Comparison of ENCODE assay signal across 32 cellular contexts in the genomic region with DNA sequence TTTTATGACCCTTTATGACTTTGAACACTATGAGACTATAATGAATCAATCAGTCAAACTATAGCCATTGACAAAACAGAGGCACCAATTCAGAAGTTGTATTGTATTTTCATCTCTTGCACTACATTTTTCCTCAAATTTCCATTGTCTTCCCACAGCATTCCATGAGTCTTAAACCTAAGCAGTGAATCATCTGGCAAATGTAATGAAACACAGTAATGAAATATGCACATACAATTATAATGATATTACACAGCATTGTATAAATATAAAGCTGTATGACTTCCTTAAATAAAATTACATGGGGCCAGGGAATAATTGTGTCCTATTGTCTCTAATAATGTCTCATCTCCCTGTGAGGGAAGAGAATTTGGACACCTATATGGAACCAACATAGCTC. TPM values are rescaled to one million over a fixed set of nuclear protein-coding genes. Genes with fewer than 3 reads are reported as not detected.
A peak's percentile ranks its signal among the peaks of the same experiment; 100 is the strongest.
DNase-seq lines count a peak whose midpoint lies in the region; ATAC-seq and TF ChIP-seq lines count a peak whose summit lies in the region.
"Had no signal": no experiment of that assay in that cellular context is flagged by ENCODE, and none has a peak within 500 bp of the region (broad histone marks: within the 10 kb centered on the region; RNA-seq: fewer than 3 reads in every experiment).

No MANE protein-coding gene starts in this region.

- H3K9me3 Mint-ChIP-seq in activated CD8-positive, alpha-beta T cell treated with anti-CD3 and anti-CD28 coated beads for 36 hours = no peaks in the 10 kb centered on the region
- H3K9me3 Mint-ChIP-seq: CD4-positive, alpha-beta memory T cell had no signal

- POLR2A ChIA-PET in activated CD8-positive, alpha-beta T cell treated with anti-CD3 and anti-CD28 coated beads for 36 hours (lab: Charles Lee) = no interaction called here

- no peaks in the 10 kb centered on the region for H3K9me3 ChIP-seq in fibroblast of lung (ENCODE audit: control insufficient read depth, insufficient read depth, low read depth, low read length)
- no peaks in the 10 kb centered on the region for H3K9me3 ChIP-seq in left lung
- H3K9me3 ChIP-seq in upper lobe of left lung = no peaks in the 10 kb centered on the region
- H3K9me3 ChIP-seq: A549, MG63 had no signal

- no peaks in the 10 kb centered on the region for H3K27me3 Mint-ChIP-seq in activated CD8-positive, alpha-beta T cell treated with anti-CD3 and anti-CD28 coated beads for 36 hours
- H3K27me3 Mint-ChIP-seq: CD4-positive, alpha-beta memory T cell had no signal

- H3K27ac Mint-ChIP-seq in activated CD8-positive, alpha-beta T cell treated with anti-CD3 and anti-CD28 coated beads for 36 hours = no peak overlapping the region
- H3K27ac Mint-ChIP-seq: CD4-positive, alpha-beta memory T cell had no signal

- no peak overlapping the region for H3K4me2 ChIP-seq in fibroblast of lung (ENCODE audit: extremely low read depth, insufficient read depth, low read length)
- H3K4me2 ChIP-seq: A549 had no signal

- ATAC-seq in activated CD8-positive, alpha-beta T cell treated with anti-CD3 and anti-CD28 coated beads for 36 hours = no peak
- no peak for ATAC-seq in left lung
- ATAC-seq in upper lobe of left lung (ENCODE audit: low FRiP score in 2 of 2) = no peak
- ATAC-seq: A549, HepG2, K562 had no signal

- intact Hi-C loops in activated CD8-positive, alpha-beta T cell treated with anti-CD3 and anti-CD28 coated beads for 36 hours (cut with micrococcal nuclease) = no loop called here
- intact Hi-C loops in left lung (cut with DNase I) = no loop called here

- H3K4me1 ChIP-seq in fibroblast of lung (ENCODE audit: control insufficient read depth, extremely low read depth, insufficient read depth, low read length) (no peaks in the 10 kb centered on the region), left lung (no peaks in the 10 kb centered on the region), upper lobe of left lung (no peaks in the 10 kb centered on the region)
- H3K4me1 ChIP-seq: A549 had no signal

- H3K4me3 ChIP-seq in fibroblast of lung (replicated peaks in 1 of 4; ENCODE audit: control extremely low read depth in 1 of 4, insufficient read depth in 1 of 4, low read depth in 3 of 4, low read length in 4 of 4) (no peak overlapping the region), left lung (no peak overlapping the region), upper lobe of left lung (no peak overlapping the region)
- H3K4me3 ChIP-seq: A549, GM12878, K562, MG63, SK-N-MC had no signal

- no peaks in the 10 kb centered on the region for H4K20me1 ChIP-seq in fibroblast of lung (ENCODE audit: control insufficient read depth, extremely low read depth, insufficient read depth, low read length)

- H2AFZ ChIP-seq in fibroblast of lung (ENCODE audit: low read length) = no peak overlapping the region

- DNase-seq in HS-5 (ENCODE audit: low read depth) (peak; percentile 69), amniotic epithelial cell (ENCODE audit: low read depth) (peak; percentile 4), fibroblast of lung (ENCODE audit: low read depth in 2 of 2) (peak; percentile 16 to 47), iris pigment epithelial cell (ENCODE audit: low read depth) (peak; percentile 21), left lung (no peak), upper lobe of left lung (no peak), HUDEP-2 (lab: John Stamatoyannopoulos, UW; ENCODE audit: unreplicated experiment in 76 of 76) (no peak)
- DNase-seq in activated CD8-positive, alpha-beta T cell treated with anti-CD3 and anti-CD28 coated beads for 36 hours = no peak
- DNase-seq: AML-193; C1 segment of cervical spinal cord; CD4-positive, alpha-beta memory T cell; COR-L47; GDM1; MG63; NCI-H1105 treated with DMSO at 0.1 percent for 48 hours; NCI-H146; NCI-H1930; NCI-H2107; NCI-H446 treated with DMSO at 0.1 percent for 48 hours; NCI-H526; NCI-H82; NK-92 treated with Interleukin-12 subunit alpha and Interleukin-12 subunit beta, amount 100 ng/mL, for 24 hours; RPMI8226; SHP77; SW 1271 had no signal

- TF ChIP-seq POLR2A in upper lobe of left lung (IDR thresholded peaks at IDR 0.05) = no peak

- H3K27me3 ChIP-seq in fibroblast of lung (ENCODE audit: control insufficient read depth, insufficient read depth, low read length) (no peaks in the 10 kb centered on the region), left lung (no peaks in the 10 kb centered on the region), upper lobe of left lung (no peaks in the 10 kb centered on the region)
- H3K27me3 ChIP-seq: MG63 had no signal

- H3K9ac ChIP-seq in fibroblast of lung (ENCODE audit: insufficient read depth, low read length) = no peak overlapping the region

- no peaks in the 10 kb centered on the region for H3K36me3 Mint-ChIP-seq in activated CD8-positive, alpha-beta T cell treated with anti-CD3 and anti-CD28 coated beads for 36 hours (ENCODE audit: low read depth)

- no peak for TF ChIP-seq EP300 in upper lobe of left lung (IDR thresholded peaks at IDR 0.05)

- no peaks in the 10 kb centered on the region for H3K4me1 Mint-ChIP-seq in activated CD8-positive, alpha-beta T cell treated with anti-CD3 and anti-CD28 coated beads for 36 hours (ENCODE audit: low read depth)
- H3K4me1 Mint-ChIP-seq: CD4-positive, alpha-beta memory T cell had no signal

- CTCF ChIA-PET in activated CD8-positive, alpha-beta T cell treated with anti-CD3 and anti-CD28 coated beads for 36 hours (lab: Charles Lee) = no interaction called here

- H3K79me2 ChIP-seq in fibroblast of lung (ENCODE audit: control insufficient read depth, insufficient read depth, low read length) = no peaks in the 10 kb centered on the region

- H3K36me3 ChIP-seq in fibroblast of lung (ENCODE audit: control insufficient read depth, insufficient read depth, low read length) (no peaks in the 10 kb centered on the region), left lung (no peaks in the 10 kb centered on the region), upper lobe of left lung (no peaks in the 10 kb centered on the region)
- H3K36me3 ChIP-seq: MG63 had no signal

- no peak overlapping the region for H3K4me3 Mint-ChIP-seq in activated CD8-positive, alpha-beta T cell treated with anti-CD3 and anti-CD28 coated beads for 36 hours
- H3K4me3 Mint-ChIP-seq: CD4-positive, alpha-beta memory T cell had no signal

- no peak for TF ChIP-seq CTCF in fibroblast of lung (conservative IDR thresholded peaks at IDR 0.05 in 1 of 2, IDR thresholded peaks at IDR 0.05 in 1 of 2; ENCODE audit: low read depth in 1 of 2, low read length in 2 of 2)
- TF ChIP-seq CTCF in activated CD8-positive, alpha-beta T cell treated with anti-CD3 and anti-CD28 coated beads for 36 hours (IDR thresholded peaks at IDR 0.05) = no peak
- no peak for TF ChIP-seq CTCF in left lung (IDR thresholded peaks at IDR 0.05)
- TF ChIP-seq CTCF in upper lobe of left lung (IDR thresholded peaks at IDR 0.05) = no peak

- H3K27ac ChIP-seq in fibroblast of lung (ENCODE audit: insufficient read depth, low read length) (no peak overlapping the region), left lung (no peak overlapping the region), upper lobe of left lung (no peak overlapping the region)
- H3K27ac ChIP-seq: A549, HL-60, SK-N-MC had no signal

RNA-seq across cellular contexts. Expression of a gene that starts 45.0 kb away (rescaled TPM):
- total RNA-seq in fibroblast of lung (under 0.01 and 0.17 TPM in 2 replicates), left lung (1 to 10 TPM; 2.6 to 4.3 TPM), upper lobe of left lung (1 to 10 TPM in 4 of 6 donors, under 1 TPM in 2; 0.22 to 4.4 (median 1.1) TPM)
- 0.07 and 0.09 TPM in 2 replicates for polyA plus RNA-seq in fibroblast of lung
- 0.21 TPM in 1 of 2 replicates, not detected in the other for polyA plus RNA-seq in fibroblast of lung (2012)
- polyA minus RNA-seq in fibroblast of lung (ENCODE audit: low replicate concordance) = not detected in 2 replicates
- total RNA-seq in activated CD8-positive, alpha-beta T cell treated with anti-CD3 and anti-CD28 coated beads for 36 hours = 1 to 10 TPM; 1.4 to 1.7 TPM
- total RNA-seq: HT-29 had no signal

Comparison
In these comparisons a context has a peak if more than half of its experiments do, and no peak if none do; other contexts are left out.
1. DNase-seq: peak in HS-5 (single experiment), amniotic epithelial cell (single experiment), fibroblast of lung (2 of 2) and iris pigment epithelial cell (single experiment); none in activated CD8-positive, alpha-beta T cell treated with anti-CD3 and anti-CD28 coated beads for 36 hours (single experiment), left lung (0 of 2), upper lobe of left lung (0 of 2) and HUDEP-2 (0 of 76).